Comparison of ENCODE assay signal across 8 cellular contexts in the genomic region with DNA sequence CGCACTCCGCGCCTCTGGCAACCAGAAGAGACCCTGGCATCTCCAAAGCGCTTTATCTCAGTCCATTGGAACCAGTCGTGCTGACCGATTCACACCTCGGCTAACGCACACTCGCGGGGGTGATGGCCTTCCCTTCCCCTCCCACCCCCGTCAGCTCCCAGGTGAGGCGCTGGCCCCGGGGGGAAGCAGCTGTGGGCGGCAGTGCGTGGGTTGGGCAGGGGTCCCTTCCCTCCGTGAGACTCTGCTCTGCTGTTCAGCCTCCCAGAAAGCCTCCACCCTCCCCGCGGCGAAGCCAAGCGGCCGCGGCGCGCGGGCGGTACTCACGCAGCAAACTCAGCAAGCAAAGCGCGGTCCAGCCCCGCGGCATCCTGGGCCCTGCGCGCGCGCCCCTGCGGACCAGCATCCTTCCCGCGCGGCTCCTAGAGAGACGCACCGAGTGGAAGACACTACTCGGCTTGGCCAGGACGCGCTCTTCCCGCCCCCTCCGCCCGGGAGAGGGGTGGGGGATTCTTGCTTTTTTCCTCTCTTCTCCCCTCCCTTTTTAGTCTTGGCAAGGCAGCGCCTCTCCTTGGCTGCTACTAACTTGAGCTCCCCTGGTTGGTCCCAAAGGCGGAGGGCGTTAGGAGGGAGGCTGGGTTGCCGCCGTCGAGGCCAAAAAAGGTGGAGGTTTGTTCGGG. TPM values are rescaled to one million over a fixed set of nuclear protein-coding genes. Genes with fewer than 3 reads are reported as not detected.
DNase-seq lines count a peak whose midpoint lies in the region; ATAC-seq and TF ChIP-seq lines count a peak whose summit lies in the region.

A gene with protein sequence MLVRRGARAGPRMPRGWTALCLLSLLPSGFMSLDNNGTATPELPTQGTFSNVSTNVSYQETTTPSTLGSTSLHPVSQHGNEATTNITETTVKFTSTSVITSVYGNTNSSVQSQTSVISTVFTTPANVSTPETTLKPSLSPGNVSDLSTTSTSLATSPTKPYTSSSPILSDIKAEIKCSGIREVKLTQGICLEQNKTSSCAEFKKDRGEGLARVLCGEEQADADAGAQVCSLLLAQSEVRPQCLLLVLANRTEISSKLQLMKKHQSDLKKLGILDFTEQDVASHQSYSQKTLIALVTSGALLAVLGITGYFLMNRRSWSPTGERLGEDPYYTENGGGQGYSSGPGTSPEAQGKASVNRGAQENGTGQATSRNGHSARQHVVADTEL (minus strand): TSS at position 448 of the 677 bp plus-strand sequence. CDS start 45 bp downstream, at position 403.

- peaks cover 30% of the 10 kb centered on the region for H3K27me3 ChIP-seq in AG04450 (ENCODE audit: control insufficient read depth, insufficient read depth, low read length)

- no peaks in the 10 kb centered on the region for H3K36me3 Mint-ChIP-seq in stimulated activated memory B cell treated with anti-CD40 and anti-IgM and Interleukin-4, amounts not matched to agents 10 μg/mL and 1 μg/mL and 100 μg/mL, for 72 hours

- no peak within 1 kb of the TSS for H3K27ac ChIP-seq in AG04450 (ENCODE audit: low read depth, low read length)

- no peaks in the 10 kb centered on the region for H3K9me3 Mint-ChIP-seq in stimulated activated memory B cell treated with anti-CD40 and anti-IgM and Interleukin-4, amounts not matched to agents 10 μg/mL and 1 μg/mL and 100 μg/mL, for 72 hours

- peak within 1 kb of the TSS; percentile 30 for H3K4me3 Mint-ChIP-seq in stimulated activated memory B cell treated with anti-CD40 and anti-IgM and Interleukin-4, amounts not matched to agents 10 μg/mL and 1 μg/mL and 100 μg/mL, for 72 hours

- POLR2A ChIA-PET in AG04450 (lab: Yijun Ruan, JAX): no interaction called here

- no peak within 1 kb of the TSS for H3K27ac Mint-ChIP-seq in stimulated activated memory B cell treated with anti-CD40 and anti-IgM and Interleukin-4, amounts not matched to agents 10 μg/mL and 1 μg/mL and 100 μg/mL, for 72 hours

- DNase-seq in AG04450 (ENCODE audit: low read depth, low spot score): no peak
- DNase-seq in Jurkat, Clone E6-1 (ENCODE audit: low read depth, low spot score): no peak
- DNase-seq in cardiac fibroblast (ENCODE audit: low read depth in 2 of 2): peak; percentile 28 to 54
- DNase-seq in left kidney (ENCODE audit: low read depth, low spot score): peak; percentile 79
- DNase-seq in DMS153 treated with DMSO at 0.1 percent for 48 hours (lab: John Stamatoyannopoulos, UW; ENCODE audit: unreplicated experiment): no peak
- no peak for DNase-seq in kidney glomerular epithelial cell (lab: John Stamatoyannopoulos, UW)

- H3K27me3 Mint-ChIP-seq in stimulated activated memory B cell treated with anti-CD40 and anti-IgM and Interleukin-4, amounts not matched to agents 10 μg/mL and 1 μg/mL and 100 μg/mL, for 72 hours: peaks cover 55% of the 10 kb centered on the region

- ATAC-seq in stimulated activated memory B cell treated with anti-CD40 and anti-IgM and Interleukin-4, amounts not matched to agents 10 μg/mL and 1 μg/mL and 100 μg/mL, for 72 hours: peak; percentile 46
- no peak for ATAC-seq in HG03432 (IDR thresholded peaks at IDR 0.05; ENCODE audit: unreplicated experiment)

- TF ChIP-seq CTCF in AG04450 (IDR thresholded peaks at IDR 0.05; ENCODE audit: low read depth, low read length) (no peak), cardiac fibroblast (IDR thresholded peaks at IDR 0.05; ENCODE audit: low read depth, low read length) (no peak)

- CTCF ChIA-PET in AG04450 (lab: Charles Lee): interaction anchor here (1.1 kb wide), 1 partner anchor 26 kb away, joined by 5 read pairs; no protein-coding TSS in a partner anchor

- H3K4me1 Mint-ChIP-seq in stimulated activated memory B cell treated with anti-CD40 and anti-IgM and Interleukin-4, amounts not matched to agents 10 μg/mL and 1 μg/mL and 100 μg/mL, for 72 hours: peaks cover 26% of the 10 kb centered on the region

- peak within 1 kb of the TSS; percentile 22 for H3K4me3 ChIP-seq in AG04450 (ENCODE audit: low read depth, low read length)
- peak within 1 kb of the TSS; percentile 32 for H3K4me3 ChIP-seq in Jurkat, Clone E6-1 (ENCODE audit: low read length)
- H3K4me3 ChIP-seq in cardiac fibroblast (replicated peaks in 1 of 2; ENCODE audit: low read depth in 2 of 2, low read length in 2 of 2): peak within 1 kb of the TSS; percentile 41 to 53

- H3K9me3 ChIP-seq in AG04450 (ENCODE audit: control insufficient read depth, insufficient read depth, low read length): no peaks in the 10 kb centered on the region

RNA-seq across cellular contexts. Expression of the gene that starts here (rescaled TPM):
- 0.11 and 0.14 TPM in 2 replicates for polyA plus RNA-seq in AG04450 (2011; rRNA removed)
- 0.04 and 0.14 TPM in 2 replicates for polyA minus RNA-seq in AG04450 (2011; rRNA and poly(A)+ RNA removed)
- polyA plus RNA-seq in Jurkat, Clone E6-1 (2012; ENCODE audit: insufficient read depth, insufficient read length): not detected

Comparison
In these comparisons a context has a peak if more than half of its experiments do, and no peak if none do; other contexts are left out.
1. DNase-seq: peak in cardiac fibroblast (2 of 2) and left kidney (single experiment); none in AG04450 (single experiment), Jurkat, Clone E6-1 (single experiment), DMS153 treated with DMSO at 0.1 percent for 48 hours (single experiment) and kidney glomerular epithelial cell (single experiment).
2. Peak in every context shown above with its lines, with median percentiles within 50 percentile points of each other: H3K4me3 ChIP-seq.